ENCODE assay signal across 8 cellular contexts in the genomic region with DNA sequence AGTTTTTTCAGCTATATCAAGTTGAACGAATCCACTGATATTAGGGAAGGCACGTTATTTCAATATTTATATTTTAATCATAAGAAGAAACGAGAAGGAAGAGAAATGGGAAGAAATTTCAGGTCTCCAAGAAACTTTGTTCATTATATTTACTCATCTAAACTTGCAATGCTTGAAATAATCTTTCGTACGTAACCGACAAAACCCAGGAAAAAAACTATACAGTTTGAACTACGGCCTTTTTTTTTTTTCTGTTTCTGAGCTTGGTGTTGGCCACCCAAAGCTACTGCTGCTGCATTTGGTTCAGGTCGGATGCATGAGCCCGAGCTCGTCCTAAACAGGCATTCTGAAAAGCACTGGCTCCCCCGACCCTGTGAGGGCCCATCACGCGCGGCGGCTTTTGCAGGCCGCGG. TPM values are rescaled to one million over a fixed set of nuclear protein-coding genes. Genes with fewer than 3 reads are reported as not detected.
DNase-seq lines count a peak whose midpoint lies in the region; ATAC-seq, FAIRE-seq and TF ChIP-seq lines count a peak whose summit lies in the region.

No MANE protein-coding gene starts in this region.

- TF ChIP-seq RAD21 in GM12878 (IDR thresholded peaks at IDR 0.05; ENCODE audit: insufficient read depth, low read depth, low read length), result no peak

- H3K4me2 ChIP-seq in GM12878 (ENCODE audit: control insufficient read depth, insufficient read depth), result peak overlapping the region; percentile 86; the same call in 1 of the 2 replicates

- H3K9me3 ChIP-seq in cardiac muscle cell (ENCODE audit: low read depth) (no peaks in the 10 kb centered on the region), GM12878 (replicated peaks; ENCODE audit: control insufficient read depth, insufficient read depth, low read length) (no peaks in the 10 kb centered on the region), lower lobe of right lung (no peaks in the 10 kb centered on the region)

- H3K36me3 ChIP-seq in cardiac muscle cell (no peaks in the 10 kb centered on the region), GM12878 (ENCODE audit: control insufficient read depth in 2 of 2, insufficient read depth in 2 of 2, low read length in 1 of 2) (no peaks in the 10 kb centered on the region), lower lobe of right lung (no peaks in the 10 kb centered on the region)

- no peaks in the 10 kb centered on the region for H3K79me2 ChIP-seq in GM12878 (ENCODE audit: control insufficient read depth, insufficient read depth, low read length)

- TF ChIP-seq CTCF in cardiac muscle cell (IDR thresholded peaks at IDR 0.05; ENCODE audit: low read depth, low read length), result no peak
- TF ChIP-seq CTCF in GM12878 (IDR thresholded peaks at IDR 0.05 in 2 of 3, conservative IDR thresholded peaks at IDR 0.05 in 1 of 3; ENCODE audit: control insufficient read depth in 2 of 3, extremely low read depth in 1 of 3, insufficient read depth in 1 of 3, low read depth in 3 of 3, low read length in 3 of 3), result no peak
- TF ChIP-seq CTCF in lower lobe of right lung (IDR thresholded peaks at IDR 0.05), result no peak
- TF ChIP-seq CTCF in type B pancreatic cell (conservative IDR thresholded peaks at IDR 0.05), result no peak

- ATAC-seq in Right ventricle myocardium superior (ENCODE audit: poor library complexity) (no peak), GM12878 (no peak), lower lobe of right lung (no peak), HG02884 (IDR thresholded peaks at IDR 0.05; ENCODE audit: unreplicated experiment) (no peak)

- 23% methylated on average over 17 of the region's 17 CpGs for WGBS in GM12878 (ENCODE audit: insufficient coverage, insufficient replicate concordance, low lambda C conversion rate, missing lambda C conversion rate)

- H3K27ac Mint-ChIP-seq in type B pancreatic cell, result peak overlapping the region; percentile 99

- intact Hi-C loops in Right ventricle myocardium superior (cut with DNase I) (loop anchor here (10.0 kb wide), 1 partner anchor 402 kb away; no protein-coding TSS in a partner anchor), GM12878 (cut with micrococcal nuclease; ENCODE audit: unreplicated experiment) (loop anchor here (5.0 kb wide), 2 partner anchors 239 to 439 kb away; a partner anchor contains a TSS), lower lobe of right lung (cut with DNase I) (loop anchor here (5.0 kb wide), 1 partner anchor 104 kb away; no protein-coding TSS in a partner anchor)

- peak overlapping the region; percentile 93 for H3K4me3 Mint-ChIP-seq in type B pancreatic cell

- H3K27ac ChIP-seq in cardiac muscle cell, result peak overlapping the region; percentile 70
- H3K27ac ChIP-seq in GM12878 (ENCODE audit: control insufficient read depth, insufficient read depth), result no peak overlapping the region
- H3K27ac ChIP-seq in lower lobe of right lung, result peak overlapping the region; percentile 82

- peak overlapping the region; percentile 78 for H3K4me3 ChIP-seq in cardiac muscle cell
- H3K4me3 ChIP-seq in GM12878, result peak overlapping the region; percentile 54; the same call in 1 of the 2 replicates
- H3K4me3 ChIP-seq in lower lobe of right lung, result peak overlapping the region; percentile 62

- no peak overlapping the region for H3K9ac ChIP-seq in GM12878 (ENCODE audit: control insufficient read depth, insufficient read depth, low read length)

- CTCF ChIA-PET in GM12878 (lab: Yijun Ruan, JAX), result interaction anchor here (0.9 to 3.8 kb wide), 5 partner anchors 9 to 765 kb away, joined by 3 to 52 read pairs (median 6); no protein-coding TSS in a partner anchor

- H3K4me1 ChIP-seq in cardiac muscle cell (ENCODE audit: low read depth) (peaks cover 16% of the 10 kb centered on the region), GM12878 (ENCODE audit: control insufficient read depth, insufficient read depth, low read length) (0 out of 2 replicates have a peak, but pooled peaks cover 5% of the 10 kb centered on the region), lower lobe of right lung (no peaks in the 10 kb centered on the region)

- no peaks in the 10 kb centered on the region for H4K20me1 ChIP-seq in GM12878 (ENCODE audit: control insufficient read depth, insufficient read depth)

- RAD21 ChIA-PET in GM12878 (lab: Charles Lee; ENCODE audit: unreplicated experiment), result interaction anchor here (0.6 to 3.5 kb wide), 8 partner anchors 10 to 172 kb away, joined by 3 to 24 read pairs (median 6); no protein-coding TSS in a partner anchor

- H3K9me3 Mint-ChIP-seq in type B pancreatic cell, result peaks cover 5% of the 10 kb centered on the region

- no peak for FAIRE-seq in GM12878 (lab: Jason Lieb, UNC)

- H3K27me3 Mint-ChIP-seq in type B pancreatic cell, result peaks cover 32% of the 10 kb centered on the region

- H2AFZ ChIP-seq in GM12878 (ENCODE audit: control insufficient read depth, low read depth, low read length), result peak overlapping the region; percentile 21

- peaks cover 23% of the 10 kb centered on the region for H3K4me1 Mint-ChIP-seq in type B pancreatic cell (ENCODE audit: unreplicated experiment)

- no peak for TF ChIP-seq EP300 in GM12878 (IDR thresholded peaks at IDR 0.05; ENCODE audit: borderline replicate concordance in 1 of 2, control insufficient read depth in 1 of 2, low read depth in 2 of 2, low read length in 2 of 2)

- no peak for TF ChIP-seq POLR2A in GM12878 (IDR thresholded peaks at IDR 0.05; ENCODE audit: low read depth, low read length)

- POLR2A ChIA-PET in GM12878 (lab: Charles Lee), result interaction anchor here (1.5 kb wide), 1 partner anchor 104 kb away, joined by 4 read pairs; no protein-coding TSS in a partner anchor

- no TSS peak for BruUV-seq in GM12878 (replicated peaks; lab: Mats Ljungman, UMichigan)

- DNase-seq in cardiac muscle cell (ENCODE audit: low read depth in 1 of 2, low spot score in 1 of 2), result no peak
- DNase-seq in Right ventricle myocardium superior, result no peak
- DNase-seq in GM12878 (ENCODE audit: low read depth, low spot score), result no peak
- DNase-seq in lower lobe of right lung, result no peak
- DNase-seq in type B pancreatic cell (ENCODE audit: extremely low spot score, unreplicated experiment), result no peak
- no peak for DNase-seq in NCI-H510A treated with DMSO at 0.1 percent for 48 hours (lab: John Stamatoyannopoulos, UW)
- DNase-seq in stimulated activated CD4-positive, alpha-beta T cell treated with anti-CD3 and anti-CD28 coated beads, Interleukin-4, amount 100 ng/mL, for 1 hour, result no peak

- in situ Hi-C loops in GM12878 (cut with MboI), result no loop called here

- H3K36me3 Mint-ChIP-seq in type B pancreatic cell, result peaks cover 10% of the 10 kb centered on the region

- no peaks in the 10 kb centered on the region for H3K27me3 ChIP-seq in cardiac muscle cell
- peaks cover 2 to 31% of the 10 kb centered on the region in 2 experiments for H3K27me3 ChIP-seq in GM12878 (replicated peaks in 1 of 2; ENCODE audit: control insufficient read depth in 2 of 2, insufficient read depth in 2 of 2, low read length in 1 of 2)
- H3K27me3 ChIP-seq in lower lobe of right lung (ENCODE audit: low read depth), result peaks cover 17% of the 10 kb centered on the region

- SMC1A ChIA-PET in GM12878 (lab: Charles Lee; ENCODE audit: uncharacterized antibody, unreplicated experiment), result interaction anchor here (0.7 to 3.5 kb wide), 9 partner anchors 9 to 402 kb away, joined by 3 to 27 read pairs (median 4); a partner anchor contains a TSS

RNA-seq across cellular contexts. Expression of a gene that starts 0.5 kb away (rescaled TPM):
- total RNA-seq in cardiac muscle cell (37.2 and 40.0 TPM in 2 replicates), Right ventricle myocardium superior (42.1 TPM), GM12878 (2014; rRNA removed) (0.45 and 0.87 TPM in 2 replicates), GM12878 (2014; rRNA removed; fragmentation: Illumina TruSeq; extraction: Trizol) (0.54 and 0.64 TPM in 2 replicates), GM12878 (2021) (0.92 and 1.1 TPM in 2 replicates), lower lobe of right lung (27.2 TPM), type B pancreatic cell (ENCODE audit: low replicate concordance) (86.8 and 293 TPM in 2 replicates)
- polyA plus RNA-seq in cardiac muscle cell (46.7 and 67.9 TPM in 2 replicates), GM12878 (2011; rRNA removed) (1.9 and 2.3 TPM in 2 replicates), GM12878 (2014; fragmentation: Illumina TruSeq; extraction: Trizol) (0.78 and 0.89 TPM in 2 replicates), GM12878 (2014; fragmentation: Nextera tagmentation; extraction: Ambion mirVana) (under 1 TPM; 0.37 to 0.60 TPM), GM12878 (2014; rRNA removed) (0.73 and 0.74 TPM in 2 replicates), GM12878 (2016; fragmentation: Nextera tagmentation; extraction: Ambion mirVana) (1 to 10 TPM; 2.1 to 2.4 TPM)
- total RNA-seq in GM12878 (2013; cell fraction: nucleolus; rRNA removed), result 0.33 and 0.42 TPM in 2 replicates
- 0.25 TPM for polyA plus RNA-seq in GM12878 (2011; ENCODE audit: low read depth)
- 1.2 and 1.4 TPM in 2 replicates for polyA plus RNA-seq in GM12878 (2011; cell fraction: cytosol; rRNA removed)
- polyA plus RNA-seq in GM12878 (2011; cell fraction: nucleus; rRNA removed), result 0.37 and 0.54 TPM in 2 replicates
- polyA plus RNA-seq in GM12878 (2012), result 0.54 and 1.2 TPM in 2 replicates
- polyA minus RNA-seq in GM12878 (2011; rRNA and poly(A)+ RNA removed), result 1.2 and 1.3 TPM in 2 replicates
- 1.1 and 1.7 TPM in 2 replicates for polyA minus RNA-seq in GM12878 (2011; cell fraction: cytosol; rRNA and poly(A)+ RNA removed)
- polyA minus RNA-seq in GM12878 (2011; cell fraction: nucleus; rRNA and poly(A)+ RNA removed), result 0.24 and 0.57 TPM in 2 replicates

RNA-seq across cellular contexts. Expression of a gene that starts 55.1 kb away (rescaled TPM):
- total RNA-seq in cardiac muscle cell, result 1.1 TPM in 2 replicates
- 0.11 and 0.43 TPM in 2 replicates for polyA plus RNA-seq in cardiac muscle cell
- total RNA-seq in Right ventricle myocardium superior, result 0.86 TPM
- total RNA-seq in GM12878 (2013; cell fraction: nucleolus; rRNA removed), result not detected in 2 replicates
- total RNA-seq in GM12878 (2014; rRNA removed), result under 0.01 TPM in 2 replicates
- total RNA-seq in GM12878 (2014; rRNA removed; fragmentation: Illumina TruSeq; extraction: Trizol), result under 0.01 TPM in 1 of 2 replicates, not detected in the other
- total RNA-seq in GM12878 (2021), result 0.03 and 0.08 TPM in 2 replicates
- 0.05 TPM for polyA plus RNA-seq in GM12878 (2011; ENCODE audit: low read depth)
- 0.01 and 0.03 TPM in 2 replicates for polyA plus RNA-seq in GM12878 (2011; rRNA removed)
- 0.01 TPM in 1 of 2 replicates, not detected in the other for polyA plus RNA-seq in GM12878 (2011; cell fraction: cytosol; rRNA removed)
- 0.03 and 0.04 TPM in 2 replicates for polyA plus RNA-seq in GM12878 (2011; cell fraction: nucleus; rRNA removed)
- polyA plus RNA-seq in GM12878 (2012), result 0.07 and 0.13 TPM in 2 replicates
- 0.03 TPM in 2 replicates for polyA plus RNA-seq in GM12878 (2014; fragmentation: Illumina TruSeq; extraction: Trizol)
- under 1 TPM in 1 of 2 experiments, not detected in 1; 0.02 TPM for polyA plus RNA-seq in GM12878 (2014; fragmentation: Nextera tagmentation; extraction: Ambion mirVana)
- polyA plus RNA-seq in GM12878 (2014; rRNA removed), result under 0.01 and 0.01 TPM in 2 replicates
- polyA plus RNA-seq in GM12878 (2016; fragmentation: Nextera tagmentation; extraction: Ambion mirVana), result under 1 TPM; 0.01 to 0.03 TPM
- under 0.01 and 0.05 TPM in 2 replicates for polyA minus RNA-seq in GM12878 (2011; rRNA and poly(A)+ RNA removed)
- polyA minus RNA-seq in GM12878 (2011; cell fraction: cytosol; rRNA and poly(A)+ RNA removed), result not detected in 2 replicates
- 0.10 TPM in 1 of 2 replicates, not detected in the other for polyA minus RNA-seq in GM12878 (2011; cell fraction: nucleus; rRNA and poly(A)+ RNA removed)
- 33.8 TPM for total RNA-seq in lower lobe of right lung
- 24.0 and 31.7 TPM in 2 replicates for total RNA-seq in type B pancreatic cell (ENCODE audit: low replicate concordance)

Comparison
In these comparisons a context has a peak if more than half of its experiments do, and no peak if none do; other contexts are left out.
1. RNA of a gene that starts 0.5 kb away (total RNA-seq): 86.8 to 293 TPM in type B pancreatic cell, 42.1 TPM in Right ventricle myocardium superior (single experiment), 37.2 to 40.0 TPM in cardiac muscle cell and 27.2 TPM in lower lobe of right lung (single experiment); 0.33 to 1.1 TPM in GM12878; every median in the first group is over 10 times any median in the second.
2. RNA of a gene that starts 55.1 kb away (total RNA-seq): 33.8 TPM in lower lobe of right lung (single experiment) and 24.0 to 31.7 TPM in type B pancreatic cell; 1.1 TPM in cardiac muscle cell, 0.86 TPM in Right ventricle myocardium superior (single experiment) and under 0.01 to 0.08 TPM in GM12878; every median in the first group is over 10 times any median in the second.
3. Peak in every context shown above with its lines, with median percentiles within 50 percentile points of each other: H3K4me3 ChIP-seq.